Comparison of ENCODE assay signal across 19 cellular contexts in the genomic region with DNA sequence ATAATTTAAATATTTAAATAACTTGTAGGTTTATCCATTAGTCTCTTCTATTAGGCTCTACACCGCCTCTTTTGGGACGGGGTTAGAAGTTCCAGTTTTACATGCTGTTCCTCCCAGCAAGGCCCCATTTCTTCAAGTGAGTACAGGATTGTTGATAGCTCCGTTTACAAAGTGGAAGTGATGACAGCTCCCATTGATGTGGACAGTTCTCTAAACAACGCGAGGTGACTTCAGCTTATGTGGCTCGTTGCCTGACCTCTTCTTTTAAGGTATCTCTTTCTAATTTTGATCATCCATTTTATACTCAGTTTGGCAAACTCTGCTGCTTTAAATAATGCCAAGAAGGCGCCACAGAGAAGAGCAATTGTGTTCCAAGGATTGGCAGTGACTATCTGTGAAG. TPM values are rescaled to one million over a fixed set of nuclear protein-coding genes. Genes with fewer than 3 reads are reported as not detected.
DNase-seq lines count a peak whose midpoint lies in the region; ATAC-seq and TF ChIP-seq lines count a peak whose summit lies in the region.
"Had no signal": no experiment of that assay in that cellular context is flagged by ENCODE, and none has a peak within 500 bp of the region (broad histone marks: within the 10 kb centered on the region; RNA-seq: fewer than 3 reads in every experiment).

No MANE protein-coding gene starts in this region.

- no peaks in the 10 kb centered on the region for H3K27me3 ChIP-seq in CD4-positive, alpha-beta T cell (ENCODE audit: control insufficient read depth, insufficient read depth, low read length)
- no peaks in the 10 kb centered on the region for H3K27me3 ChIP-seq in left ventricle myocardium inferior (ENCODE audit: low read depth)

- no peak overlapping the region for H3K27ac ChIP-seq in CD4-positive, alpha-beta T cell (ENCODE audit: low read depth, low read length)
- peak overlapping the region; percentile 71 for H3K27ac ChIP-seq in left ventricle myocardium inferior (replicated peaks)
- H3K27ac ChIP-seq: HL-60, PC-9 had no signal

- H3K4me3 ChIP-seq in choroid plexus epithelial cell (ENCODE audit: low read depth, low read length) (no peak overlapping the region), left ventricle myocardium inferior (no peak overlapping the region)
- H3K4me3 ChIP-seq: PC-9 had no signal

- intact Hi-C loops in CD4-positive, alpha-beta T cell (cut with DNase I, micrococcal nuclease) = loop anchor here (5.0 kb wide), 2 partner anchors 92 to 688 kb away; partner anchors contain the start of gene NEK2 (in 1 of the 2)
- intact Hi-C loops in left ventricle myocardium inferior (cut with micrococcal nuclease) = loop anchor here (5.0 to 10.0 kb wide), 2 partner anchors 90 to 293 kb away; no protein-coding TSS in a partner anchor

- no peak for TF ChIP-seq CTCF in CD4-positive, alpha-beta T cell (IDR thresholded peaks at IDR 0.05)
- TF ChIP-seq CTCF in choroid plexus epithelial cell (conservative IDR thresholded peaks at IDR 0.05; ENCODE audit: low read depth, low read length) = no peak
- no peak for TF ChIP-seq CTCF in left ventricle myocardium inferior (IDR thresholded peaks at IDR 0.05; ENCODE audit: borderline replicate concordance)
- TF ChIP-seq CTCF in nephron progenitor cell (IDR thresholded peaks at IDR 0.05) = no peak
- no peak for TF ChIP-seq CTCF in omental fat pad (IDR thresholded peaks at IDR 0.05)

- peaks cover 5% of the 10 kb centered on the region for H3K4me1 Mint-ChIP-seq in CD4-positive, alpha-beta T cell (ENCODE audit: low read depth)
- H3K4me1 Mint-ChIP-seq in nephron progenitor cell = no peaks in the 10 kb centered on the region

- DNase-seq in CD4-positive, alpha-beta T cell = no peak
- DNase-seq in choroid plexus epithelial cell (ENCODE audit: low read depth) (peak; percentile 33), left ventricle myocardium inferior (no peak), nephron progenitor cell (no peak), SKM-1 (lab: John Stamatoyannopoulos, UW; ENCODE audit: unreplicated experiment) (no peak), NOMO-1 (lab: John Stamatoyannopoulos, UW; ENCODE audit: unreplicated experiment in 2 of 2) (no peak), omental fat pad (ENCODE audit: low spot score) (no peak)
- DNase-seq in activated CD4-positive, alpha-beta T cell treated with anti-CD3 and anti-CD28 coated beads for 1 hour = no peak
- DNase-seq: CD8-positive, alpha-beta memory T cell; HFFc6; KG1; NCI-H1092 treated with DMSO at 0.1 percent for 48 hours; NCI-H1694; NCI-H2107; NCI-H345; NCI-H748 treated with DMSO at 0.1 percent for 48 hours; PC-9 had no signal

- no peak overlapping the region for H3K4me3 Mint-ChIP-seq in CD4-positive, alpha-beta T cell
- no peak overlapping the region for H3K4me3 Mint-ChIP-seq in nephron progenitor cell
- H3K4me3 Mint-ChIP-seq: B cell; CD8-positive, alpha-beta memory T cell; HFFc6 had no signal

- H3K4me1 ChIP-seq in left ventricle myocardium inferior = peaks cover 39% of the 10 kb centered on the region

- peaks cover 41% of the 10 kb centered on the region for H3K36me3 ChIP-seq in left ventricle myocardium inferior

- peaks cover 3% of the 10 kb centered on the region for H3K9me3 Mint-ChIP-seq in CD4-positive, alpha-beta T cell
- H3K9me3 Mint-ChIP-seq in nephron progenitor cell = peaks cover 21% of the 10 kb centered on the region
- H3K9me3 Mint-ChIP-seq: HFFc6 had no signal

- no peak for ATAC-seq in CD4-positive, alpha-beta T cell (ENCODE audit: poor library complexity)
- no peak for ATAC-seq in omental fat pad (ENCODE audit: low FRiP score)

- POLR2A ChIA-PET in CD4-positive, alpha-beta T cell (lab: Charles Lee) = interaction anchor here (0.8 to 1.4 kb wide), 4 partner anchors 49 to 295 kb away, joined by 3 to 4 read pairs (median 4); partner anchors contain the start of gene PACC1

- CTCF ChIA-PET in CD4-positive, alpha-beta T cell (lab: Charles Lee) = interaction anchor here (1.2 to 3.9 kb wide), 3 partner anchors 9 to 685 kb away, joined by 3 to 28 read pairs (median 5); no protein-coding TSS in a partner anchor

- H3K27me3 Mint-ChIP-seq in CD4-positive, alpha-beta T cell = no peaks in the 10 kb centered on the region
- H3K27me3 Mint-ChIP-seq in nephron progenitor cell (ENCODE audit: low read depth, poor library complexity) = no peaks in the 10 kb centered on the region
- H3K27me3 Mint-ChIP-seq: B cell; CD8-positive, alpha-beta memory T cell had no signal

- H3K36me3 Mint-ChIP-seq in CD4-positive, alpha-beta T cell (ENCODE audit: low read depth) = peaks cover 81% of the 10 kb centered on the region
- H3K36me3 Mint-ChIP-seq in nephron progenitor cell (ENCODE audit: low read depth) = peaks cover 64% of the 10 kb centered on the region

- no peaks in the 10 kb centered on the region for H3K9me3 ChIP-seq in CD4-positive, alpha-beta T cell (ENCODE audit: control insufficient read depth, low read length)
- no peaks in the 10 kb centered on the region for H3K9me3 ChIP-seq in left ventricle myocardium inferior (replicated peaks)

- peak overlapping the region; percentile 31 for H3K27ac Mint-ChIP-seq in CD4-positive, alpha-beta T cell
- H3K27ac Mint-ChIP-seq in nephron progenitor cell = peak overlapping the region; percentile 5
- H3K27ac Mint-ChIP-seq: B cell, HFFc6 had no signal

RNA-seq across cellular contexts. Expression of gene PACC1, which starts 49.7 kb away (rescaled TPM):
- total RNA-seq in CD4-positive, alpha-beta T cell = 1 to 10 TPM; 1.8 to 2.1 TPM
- total RNA-seq in left ventricle myocardium inferior (2.6 TPM), omental fat pad (1 to 10 TPM; 3.4 to 6.2 (median 5.8) TPM)
